18 cellular contexts compared by ENCODE assay signal in genomic region chr1:18535391-18536210, GRCh38. TPM values are rescaled to one million over a fixed set of nuclear protein-coding genes. Genes with fewer than 3 reads are reported as not detected.
DNase-seq lines count a peak whose midpoint lies in the region; ATAC-seq, FAIRE-seq and TF ChIP-seq lines count a peak whose summit lies in the region.
"Had no signal": no experiment of that assay in that cellular context is flagged by ENCODE, and none has a peak within 500 bp of the region (broad histone marks: within the 10 kb centered on the region; RNA-seq: fewer than 3 reads in every experiment).

No MANE protein-coding gene starts in this region.

- H3K36me3 ChIP-seq in colonic mucosa (no peaks in the 10 kb centered on the region), small intestine (ENCODE audit: control insufficient read depth in 2 of 2, insufficient read depth in 2 of 2, low read length in 2 of 2) (no peaks in the 10 kb centered on the region)
- H3K36me3 ChIP-seq: uterus had no signal

- peak overlapping the region in 1 of 2 donors; percentile 19 for H3K9ac ChIP-seq in colonic mucosa (ENCODE audit: low read depth in 2 of 2, low read length in 2 of 2)

- no peak overlapping the region for H3K4me3 ChIP-seq in LNCaP clone FGC (ENCODE audit: low read depth, low read length)
- no peak overlapping the region for H3K4me3 ChIP-seq in colonic mucosa
- H3K4me3 ChIP-seq in small intestine (ENCODE audit: low read depth in 1 of 2, low read length in 2 of 2), result no peak overlapping the region
- H3K4me3 ChIP-seq: uterus had no signal

- no peaks in the 10 kb centered on the region for H3K9me3 ChIP-seq in colonic mucosa
- no peaks in the 10 kb centered on the region for H3K9me3 ChIP-seq in small intestine (ENCODE audit: control insufficient read depth, low read depth)
- H3K9me3 ChIP-seq: uterus had no signal

- H3K27ac ChIP-seq in colonic mucosa (no peak overlapping the region), small intestine (ENCODE audit: low read depth in 1 of 2, low read length in 1 of 2) (peak overlapping the region in 1 of 2 donors; percentile 7)
- H3K27ac ChIP-seq: uterus had no signal

- no peaks in the 10 kb centered on the region for H3K27me3 ChIP-seq in colonic mucosa
- no peaks in the 10 kb centered on the region for H3K27me3 ChIP-seq in small intestine (ENCODE audit: control insufficient read depth in 2 of 2, insufficient read depth in 2 of 2, low read length in 2 of 2)
- H3K27me3 ChIP-seq: uterus had no signal

- DNase-seq in LNCaP clone FGC (ENCODE audit: low read depth) (peak; percentile 88), NCI-H2171 treated with DMSO at 0.1 percent for 48 hours (lab: John Stamatoyannopoulos, UW) (peak; percentile 82), colonic mucosa (peak; percentile 77), small intestine (peak; percentile 96), MV-4-11 (lab: John Stamatoyannopoulos, UW) (no peak)
- DNase-seq: activated naive CD8-positive, alpha-beta T cell treated with anti-CD3 and anti-CD28 coated beads, Interleukin-2, amount 10 ng/mL, durations not matched to agents 7 days and 5 days; central memory CD4-positive, alpha-beta T cell; glutamatergic neuron; kidney glomerular epithelial cell; stimulated activated CD4-positive, alpha-beta T cell treated with anti-CD3 and anti-CD28 coated beads, Interleukin-2, amount 100 ng/mL, for 24 hours; T-cell; uterus had no signal

- FAIRE-seq in small intestine (lab: Jason Lieb, UNC), result no peak
- FAIRE-seq: RCC 7860 had no signal

- intact Hi-C loops in colonic mucosa (cut with DNase I), result no loop called here

- TF ChIP-seq CTCF in LNCaP clone FGC (IDR thresholded peaks at IDR 0.05; ENCODE audit: control insufficient read depth, extremely low read depth, insufficient read depth), result no peak
- no peak for TF ChIP-seq CTCF in colonic mucosa (IDR thresholded peaks at IDR 0.05)

- H3K4me1 ChIP-seq in colonic mucosa (no peaks in the 10 kb centered on the region), small intestine (ENCODE audit: control insufficient read depth in 2 of 2, insufficient read depth in 1 of 2, low read depth in 1 of 2, low read length in 1 of 2) (no peaks in the 10 kb centered on the region)
- H3K4me1 ChIP-seq: uterus had no signal

- 15 to 66% (median 29%) methylated on average over 14 of the region's 14 CpGs for WGBS in small intestine, 3 donors

- ATAC-seq in GM21528 (IDR thresholded peaks at IDR 0.05; ENCODE audit: low FRiP score, unreplicated experiment) (no peak), HG03196 (IDR thresholded peaks at IDR 0.05; ENCODE audit: unreplicated experiment) (no peak)
- ATAC-seq: activated CD4-positive, CD25-positive, alpha-beta regulatory T cell treated with anti-CD3 and anti-CD28 coated beads, Interleukin-2, amount 50 U/mL, for 24 hours; T-cell had no signal

RNA-seq across cellular contexts. Expression of gene KLHDC7A, which starts 54.9 kb away (rescaled TPM):
- total RNA-seq in colonic mucosa, result 1 to 10 TPM; 1.0 to 2.2 TPM
- polyA plus RNA-seq in small intestine, result under 1 TPM; 0.19 to 0.27 (median 0.22) TPM
- total RNA-seq: activated naive CD8-positive, alpha-beta T cell treated with anti-CD3 and anti-CD28 coated beads, Interleukin-2, amount 10 ng/mL, durations not matched to agents 7 days and 5 days; pulmonary artery endothelial cell; T-cell had no signal
- polyA plus RNA-seq: CD14-positive monocyte had no signal
